In genomic region chr9:126294331-126295081, GRCh38 we compare ENCODE assay signal across 20 cellular contexts. TPM values are rescaled to one million over a fixed set of nuclear protein-coding genes. Genes with fewer than 3 reads are reported as not detected.
DNase-seq lines count a peak whose midpoint lies in the region; ATAC-seq and TF ChIP-seq lines count a peak whose summit lies in the region.
"Had no signal": no experiment of that assay in that cellular context is flagged by ENCODE, and none has a peak within 500 bp of the region (broad histone marks: within the 10 kb centered on the region; RNA-seq: fewer than 3 reads in every experiment).

No MANE protein-coding gene starts in this region.

- H3K27ac ChIP-seq in neuronal stem cell (replicated peaks; ENCODE audit: low read length): no peak overlapping the region
- no peak overlapping the region for H3K27ac ChIP-seq in upper lobe of right lung
- H3K27ac ChIP-seq: HL-60 had no signal

- no peak for ATAC-seq in activated CD8-positive, alpha-beta memory T cell treated with anti-CD3 and anti-CD28 coated beads, Interleukin-2, amount 10 ng/mL, durations not matched to agents 7 days and 5 days
- ATAC-seq in GM18511 (IDR thresholded peaks at IDR 0.05; ENCODE audit: unreplicated experiment): no peak
- no peak for ATAC-seq in upper lobe of right lung
- ATAC-seq: GM12878 had no signal

- H3K27me3 Mint-ChIP-seq in activated CD8-positive, alpha-beta memory T cell treated with anti-CD3 and anti-CD28 coated beads, Interleukin-2, amount 10 ng/mL, durations not matched to agents 7 days and 5 days: peaks cover 15% of the 10 kb centered on the region

- CTCF ChIA-PET in activated CD8-positive, alpha-beta memory T cell treated with anti-CD3 and anti-CD28 coated beads, Interleukin-2, amount 10 ng/mL, durations not matched to agents 7 days and 5 days (lab: Charles Lee): interaction anchor here (0.8 to 2.2 kb wide), 5 partner anchors 8 to 887 kb away, joined by 3 to 8 read pairs (median 5); no protein-coding TSS in a partner anchor

- H3K4me3 Mint-ChIP-seq in activated CD8-positive, alpha-beta memory T cell treated with anti-CD3 and anti-CD28 coated beads, Interleukin-2, amount 10 ng/mL, durations not matched to agents 7 days and 5 days: no peak overlapping the region
- H3K4me3 Mint-ChIP-seq: CD4-positive, CD25-positive, alpha-beta regulatory T cell; GM23338 had no signal

- H3K4me1 Mint-ChIP-seq in activated CD8-positive, alpha-beta memory T cell treated with anti-CD3 and anti-CD28 coated beads, Interleukin-2, amount 10 ng/mL, durations not matched to agents 7 days and 5 days: peaks cover 7% of the 10 kb centered on the region
- H3K4me1 Mint-ChIP-seq: CD4-positive, CD25-positive, alpha-beta regulatory T cell; CD8-positive, alpha-beta memory T cell; GM23338 had no signal

- H2BK15ac ChIP-seq in neuronal stem cell (ENCODE audit: low read length): no peak overlapping the region

- TF ChIP-seq CTCF in upper lobe of right lung (IDR thresholded peaks at IDR 0.05): no peak

- no peak overlapping the region for H2BK5ac ChIP-seq in neuronal stem cell (ENCODE audit: low read length)

- H3K27ac Mint-ChIP-seq in activated CD8-positive, alpha-beta memory T cell treated with anti-CD3 and anti-CD28 coated beads, Interleukin-2, amount 10 ng/mL, durations not matched to agents 7 days and 5 days: no peak overlapping the region
- H3K27ac Mint-ChIP-seq: GM23338 had no signal

- peak overlapping the region; percentile 6 for H2AK5ac ChIP-seq in neuronal stem cell (ENCODE audit: low read depth, low read length)

- peak; percentile 36 for DNase-seq in activated CD8-positive, alpha-beta memory T cell treated with anti-CD3 and anti-CD28 coated beads, Interleukin-2, amount 10 ng/mL, durations not matched to agents 7 days and 5 days
- no peak for DNase-seq in activated CD8-positive, alpha-beta memory T cell treated with anti-CD3 and anti-CD28 coated beads, Interleukin-2, amount 50 U/mL, for 4 hours
- DNase-seq in ecto neural progenitor cell (ENCODE audit: low spot score): peak; percentile 34
- DNase-seq in neuronal stem cell (ENCODE audit: low spot score): no peak
- peak; percentile 36 for DNase-seq in ureter (ENCODE audit: low spot score)
- no peak for DNase-seq in AML-193 (lab: John Stamatoyannopoulos, UW)
- no peak for DNase-seq in upper lobe of right lung
- DNase-seq: BE2C; C1 segment of cervical spinal cord; CD4-positive, CD25-positive, alpha-beta regulatory T cell; CD8-positive, alpha-beta memory T cell; COR-L47; DMS 273 treated with DMSO at 0.1 percent for 48 hours; DND-41; EL; HCEC 1CT had no signal

- H3K4me3 ChIP-seq in neuronal stem cell (ENCODE audit: low read length in 2 of 2) (no peak overlapping the region), upper lobe of right lung (no peak overlapping the region)
- H3K4me3 ChIP-seq: GM12878, GM23338 had no signal

- no peaks in the 10 kb centered on the region for H3K27me3 ChIP-seq in neuronal stem cell (ENCODE audit: control insufficient read depth in 3 of 3, insufficient read depth in 3 of 3, low read depth in 1 of 3, low read length in 3 of 3)
- no peaks in the 10 kb centered on the region for H3K27me3 ChIP-seq in upper lobe of right lung
- H3K27me3 ChIP-seq: BE2C had no signal

- H3K4ac ChIP-seq in neuronal stem cell (ENCODE audit: low read length): no peak overlapping the region

- no peak overlapping the region for H3K4me2 ChIP-seq in neuronal stem cell (ENCODE audit: insufficient read depth, low read length, poor library complexity, severe bottlenecking)
- H3K4me2 ChIP-seq: GM23338 had no signal

- H3K18ac ChIP-seq in neuronal stem cell (ENCODE audit: low read length): peak overlapping the region; percentile 4

- H3K14ac ChIP-seq in neuronal stem cell (ENCODE audit: low read length): no peak overlapping the region

- H3K36me3 Mint-ChIP-seq in activated CD8-positive, alpha-beta memory T cell treated with anti-CD3 and anti-CD28 coated beads, Interleukin-2, amount 10 ng/mL, durations not matched to agents 7 days and 5 days: no peaks in the 10 kb centered on the region
- H3K36me3 Mint-ChIP-seq: CD4-positive, CD25-positive, alpha-beta regulatory T cell had no signal

- H3K23ac ChIP-seq in neuronal stem cell (ENCODE audit: low read depth, low read length, poor library complexity): no peak overlapping the region

- H4K91ac ChIP-seq in neuronal stem cell (ENCODE audit: low read depth, low read length, poor library complexity): no peak overlapping the region

- no peaks in the 10 kb centered on the region for H3K9me3 Mint-ChIP-seq in activated CD8-positive, alpha-beta memory T cell treated with anti-CD3 and anti-CD28 coated beads, Interleukin-2, amount 10 ng/mL, durations not matched to agents 7 days and 5 days (ENCODE audit: low read depth)
- H3K9me3 Mint-ChIP-seq: CD8-positive, alpha-beta memory T cell; GM23338 had no signal

- intact Hi-C loops in upper lobe of right lung (cut with DNase I): no loop called here

- no CpG with 5 or more reads among the region's 15 CpGs for WGBS in neuronal stem cell (ENCODE audit: extremely low coverage in 2 of 2, insufficient read length in 2 of 2, insufficient replicate concordance in 1 of 2), 2 donors

- H4K8ac ChIP-seq in neuronal stem cell (ENCODE audit: low read depth, low read length): no peak overlapping the region

- H3K4me1 ChIP-seq in neuronal stem cell (ENCODE audit: control insufficient read depth in 2 of 2, insufficient read depth in 1 of 2, low read depth in 1 of 2, low read length in 2 of 2) (no peaks in the 10 kb centered on the region), upper lobe of right lung (no peaks in the 10 kb centered on the region)
- H3K4me1 ChIP-seq: BE2C had no signal

- no peak overlapping the region for H3K9ac ChIP-seq in neuronal stem cell (ENCODE audit: low read depth, low read length, poor library complexity)

- H2BK120ac ChIP-seq in neuronal stem cell (ENCODE audit: low read depth, low read length): no peak overlapping the region

- H3K36me3 ChIP-seq in neuronal stem cell (replicated peaks in 1 of 2; ENCODE audit: control insufficient read depth in 2 of 2, insufficient read depth in 2 of 2, low read length in 2 of 2) (no peaks in the 10 kb centered on the region), upper lobe of right lung (no peaks in the 10 kb centered on the region)
- H3K36me3 ChIP-seq: BE2C had no signal

- H2BK12ac ChIP-seq in neuronal stem cell (ENCODE audit: low read length): no peak overlapping the region

- H3K9me3 ChIP-seq in neuronal stem cell (replicated peaks in 1 of 2; ENCODE audit: control insufficient read depth in 2 of 2, insufficient read depth in 1 of 2, low read depth in 1 of 2, low read length in 2 of 2): no peaks in the 10 kb centered on the region
- no peaks in the 10 kb centered on the region for H3K9me3 ChIP-seq in upper lobe of right lung
- H3K9me3 ChIP-seq: BE2C had no signal

- no peaks in the 10 kb centered on the region for H3K79me1 ChIP-seq in neuronal stem cell (ENCODE audit: low read depth, low read length)

- no peak overlapping the region for H2AFZ ChIP-seq in neuronal stem cell (ENCODE audit: low read length)
- H2AFZ ChIP-seq: GM23338 had no signal

RNA-seq across cellular contexts. Expression of gene MVB12B, which starts 32.1 kb away (rescaled TPM):
- total RNA-seq in activated CD8-positive, alpha-beta memory T cell treated with anti-CD3 and anti-CD28 coated beads, Interleukin-2, amount 10 ng/mL, durations not matched to agents 7 days and 5 days: 10 to 100 TPM; 39.2 to 57.0 TPM
- 17.1 TPM for polyA plus RNA-seq in neuronal stem cell (2013, experiment 1 of 2)
- 17.0 TPM for polyA plus RNA-seq in neuronal stem cell (2013, experiment 2 of 2)
- total RNA-seq in ureter (37.5 TPM), upper lobe of right lung (47.5 TPM)
- polyA plus RNA-seq: GM12878 had no signal

Comparison
In these comparisons a context has a peak if more than half of its experiments do, and no peak if none do; other contexts are left out.
1. DNase-seq: peak in activated CD8-positive, alpha-beta memory T cell treated with anti-CD3 and anti-CD28 coated beads, Interleukin-2, amount 10 ng/mL, durations not matched to agents 7 days and 5 days (single experiment), ecto neural progenitor cell (single experiment) and ureter (single experiment); none in activated CD8-positive, alpha-beta memory T cell treated with anti-CD3 and anti-CD28 coated beads, Interleukin-2, amount 50 U/mL, for 4 hours (single experiment), neuronal stem cell (single experiment), AML-193 (0 of 2) and upper lobe of right lung (single experiment).